In genomic region chr20:54320148-54320607, GRCh38 we compare ENCODE assay signal across 13 cellular contexts.
DNase-seq lines count a peak whose midpoint lies in the region; ATAC-seq and TF ChIP-seq lines count a peak whose summit lies in the region.
"Had no signal": no experiment of that assay in that cellular context is flagged by ENCODE, and none has a peak within 500 bp of the region (broad histone marks: within the 10 kb centered on the region; RNA-seq: fewer than 3 reads in every experiment).

No MANE protein-coding gene starts in this region.

- H3K9ac ChIP-seq in PC-3 (ENCODE audit: low read length), result no peak overlapping the region
- H3K9ac ChIP-seq in smooth muscle cell (ENCODE audit: low read depth), result no peak overlapping the region

- TF ChIP-seq CTCF in PC-3 (conservative IDR thresholded peaks at IDR 0.05; ENCODE audit: low read depth, low read length) (0 out of 2 replicates have a peak, but pooled peaks have one; percentile 21), cardiac fibroblast (IDR thresholded peaks at IDR 0.05; ENCODE audit: low read depth, low read length) (no peak), smooth muscle cell (IDR thresholded peaks at IDR 0.05; ENCODE audit: borderline replicate concordance, insufficient read depth, poor library complexity, severe bottlenecking) (no peak)

- H3K27ac ChIP-seq in PC-3 (ENCODE audit: low read length) (no peak overlapping the region), smooth muscle cell (ENCODE audit: low read depth) (peak overlapping the region; percentile 39)
- H3K27ac ChIP-seq: neutrophil, SJSA1, VCaP had no signal

- H3K79me2 ChIP-seq in PC-3 (ENCODE audit: low read length) (no peaks in the 10 kb centered on the region), smooth muscle cell (ENCODE audit: low read depth) (no peaks in the 10 kb centered on the region)

- no peaks in the 10 kb centered on the region for H3K36me3 Mint-ChIP-seq in activated CD4-positive, alpha-beta memory T cell treated with anti-CD3 and anti-CD28 coated beads for 36 hours
- no peaks in the 10 kb centered on the region for H3K36me3 Mint-ChIP-seq in activated CD4-positive, alpha-beta memory T cell treated with anti-CD3 and anti-CD28 coated beads, Interleukin-2, amount 10 ng/mL, durations not matched to agents 7 days and 5 days (ENCODE audit: low read depth)
- H3K36me3 Mint-ChIP-seq in natural killer cell treated with Interleukin-12 subunit alpha and Interleukin-12 subunit beta and Interleukin-15 and Interleukin-18, amount 100 ng/mL, for 72 hours, result no peaks in the 10 kb centered on the region

- H3K36me3 ChIP-seq in PC-3 (ENCODE audit: low read depth, low read length) (no peaks in the 10 kb centered on the region), smooth muscle cell (ENCODE audit: low read depth) (no peaks in the 10 kb centered on the region)
- H3K36me3 ChIP-seq: neutrophil, SJSA1 had no signal

- H3F3A ChIP-seq in PC-3 (ENCODE audit: low read length, unreplicated experiment) (no peaks in the 10 kb centered on the region), smooth muscle cell (ENCODE audit: low read depth) (no peaks in the 10 kb centered on the region)

- POLR2A ChIA-PET in activated CD4-positive, alpha-beta memory T cell treated with anti-CD3 and anti-CD28 coated beads for 36 hours (lab: Charles Lee), result no interaction called here
- POLR2A ChIA-PET in activated CD4-positive, alpha-beta memory T cell treated with anti-CD3 and anti-CD28 coated beads, Interleukin-2, amount 10 ng/mL, durations not matched to agents 7 days and 5 days (lab: Charles Lee), result no interaction called here
- POLR2A ChIA-PET in PC-3 (lab: Charles Lee; ENCODE audit: unreplicated experiment), result no interaction called here

- peaks cover 17% of the 10 kb centered on the region for H3K27me3 Mint-ChIP-seq in activated CD4-positive, alpha-beta memory T cell treated with anti-CD3 and anti-CD28 coated beads for 36 hours
- H3K27me3 Mint-ChIP-seq in activated CD4-positive, alpha-beta memory T cell treated with anti-CD3 and anti-CD28 coated beads, Interleukin-2, amount 10 ng/mL, durations not matched to agents 7 days and 5 days, result no peaks in the 10 kb centered on the region
- H3K27me3 Mint-ChIP-seq in natural killer cell treated with Interleukin-12 subunit alpha and Interleukin-12 subunit beta and Interleukin-15 and Interleukin-18, amount 100 ng/mL, for 72 hours, result peaks cover 24 to 54% of the 10 kb centered on the region in 2 donors

- no peaks in the 10 kb centered on the region for H4K20me1 ChIP-seq in PC-3 (ENCODE audit: low read length)
- no peaks in the 10 kb centered on the region for H4K20me1 ChIP-seq in smooth muscle cell (ENCODE audit: low read depth)

- no peak overlapping the region for H2AFZ ChIP-seq in PC-3 (ENCODE audit: low read length)
- H2AFZ ChIP-seq in smooth muscle cell (ENCODE audit: low read depth), result peak overlapping the region; percentile 52

- H3K4me3 Mint-ChIP-seq in activated CD4-positive, alpha-beta memory T cell treated with anti-CD3 and anti-CD28 coated beads for 36 hours, result no peak overlapping the region
- no peak overlapping the region for H3K4me3 Mint-ChIP-seq in activated CD4-positive, alpha-beta memory T cell treated with anti-CD3 and anti-CD28 coated beads, Interleukin-2, amount 10 ng/mL, durations not matched to agents 7 days and 5 days
- H3K4me3 Mint-ChIP-seq in natural killer cell treated with Interleukin-12 subunit alpha and Interleukin-12 subunit beta and Interleukin-15 and Interleukin-18, amount 100 ng/mL, for 72 hours, result no peak overlapping the region

- no TSS peak for BruUV-seq in PC-3 (replicated peaks; lab: Mats Ljungman, UMichigan)

- H3K27me3 ChIP-seq in PC-3 (ENCODE audit: low read length), result peaks cover 57% of the 10 kb centered on the region
- H3K27me3 ChIP-seq in smooth muscle cell (ENCODE audit: low read depth), result no peaks in the 10 kb centered on the region
- H3K27me3 ChIP-seq: neutrophil had no signal

- peaks cover 17% of the 10 kb centered on the region for H3K4me1 Mint-ChIP-seq in activated CD4-positive, alpha-beta memory T cell treated with anti-CD3 and anti-CD28 coated beads for 36 hours (ENCODE audit: low read depth)
- no peaks in the 10 kb centered on the region for H3K4me1 Mint-ChIP-seq in activated CD4-positive, alpha-beta memory T cell treated with anti-CD3 and anti-CD28 coated beads, Interleukin-2, amount 10 ng/mL, durations not matched to agents 7 days and 5 days
- H3K4me1 Mint-ChIP-seq in natural killer cell treated with Interleukin-12 subunit alpha and Interleukin-12 subunit beta and Interleukin-15 and Interleukin-18, amount 100 ng/mL, for 72 hours (ENCODE audit: low read depth in 2 of 2), result no peaks in the 10 kb centered on the region

- H3K4me2 ChIP-seq in PC-3 (ENCODE audit: low read length) (no peak overlapping the region), smooth muscle cell (peak overlapping the region; percentile 67)

- no peak for DNase-seq in activated CD4-positive, alpha-beta memory T cell treated with anti-CD3 and anti-CD28 coated beads for 36 hours
- DNase-seq in activated CD4-positive, alpha-beta memory T cell treated with anti-CD3 and anti-CD28 coated beads, Interleukin-2, amount 10 ng/mL, durations not matched to agents 7 days and 5 days, result no peak
- DNase-seq in PC-3 (no peak), cardiac fibroblast (ENCODE audit: low read depth in 2 of 2) (peak; percentile 45 to 60), smooth muscle cell (lab: John Stamatoyannopoulos, UW; ENCODE audit: unreplicated experiment) (no peak), SKM-1 (lab: John Stamatoyannopoulos, UW; ENCODE audit: unreplicated experiment) (no peak)
- no peak for DNase-seq in natural killer cell treated with Interleukin-12 subunit alpha and Interleukin-12 subunit beta and Interleukin-15 and Interleukin-18, amount 100 ng/mL, for 72 hours (ENCODE audit: low spot score)
- DNase-seq: stimulated activated naive CD4-positive, alpha-beta T cell treated with Interleukin-2 at 50 U/mL for 16 hours had no signal

- intact Hi-C loops in activated CD4-positive, alpha-beta memory T cell treated with anti-CD3 and anti-CD28 coated beads for 36 hours (cut with micrococcal nuclease), result loop anchor here (2.0 kb wide), 1 partner anchor 35 kb away; no protein-coding TSS in a partner anchor
- intact Hi-C loops in PC-3 (cut with micrococcal nuclease), result no loop called here

- no peaks in the 10 kb centered on the region for H3K4me1 ChIP-seq in PC-3 (ENCODE audit: insufficient read depth, low read length)
- H3K4me1 ChIP-seq in smooth muscle cell (ENCODE audit: low read depth), result peaks cover 4% of the 10 kb centered on the region
- H3K4me1 ChIP-seq: SJSA1 had no signal

- H3K27ac Mint-ChIP-seq in activated CD4-positive, alpha-beta memory T cell treated with anti-CD3 and anti-CD28 coated beads for 36 hours, result peak overlapping the region; percentile 19
- H3K27ac Mint-ChIP-seq in activated CD4-positive, alpha-beta memory T cell treated with anti-CD3 and anti-CD28 coated beads, Interleukin-2, amount 10 ng/mL, durations not matched to agents 7 days and 5 days, result no peak overlapping the region
- no peak overlapping the region for H3K27ac Mint-ChIP-seq in natural killer cell treated with Interleukin-12 subunit alpha and Interleukin-12 subunit beta and Interleukin-15 and Interleukin-18, amount 100 ng/mL, for 72 hours

- 14% methylated on average over 4 of the region's 4 CpGs for WGBS in smooth muscle cell (ENCODE audit: low lambda C conversion rate)

- H3K9me3 Mint-ChIP-seq in activated CD4-positive, alpha-beta memory T cell treated with anti-CD3 and anti-CD28 coated beads for 36 hours, result no peaks in the 10 kb centered on the region
- H3K9me3 Mint-ChIP-seq in activated CD4-positive, alpha-beta memory T cell treated with anti-CD3 and anti-CD28 coated beads, Interleukin-2, amount 10 ng/mL, durations not matched to agents 7 days and 5 days, result no peaks in the 10 kb centered on the region
- peaks cover 3% of the 10 kb centered on the region for H3K9me3 Mint-ChIP-seq in natural killer cell treated with Interleukin-12 subunit alpha and Interleukin-12 subunit beta and Interleukin-15 and Interleukin-18, amount 100 ng/mL, for 72 hours

- CTCF ChIA-PET in activated CD4-positive, alpha-beta memory T cell treated with anti-CD3 and anti-CD28 coated beads for 36 hours (lab: Charles Lee), result interaction anchor here (0.6 to 1.4 kb wide), 2 partner anchors 9 to 89 kb away, joined by 3 read pairs; no protein-coding TSS in a partner anchor
- CTCF ChIA-PET in activated CD4-positive, alpha-beta memory T cell treated with anti-CD3 and anti-CD28 coated beads, Interleukin-2, amount 10 ng/mL, durations not matched to agents 7 days and 5 days (lab: Charles Lee), result no interaction called here
- CTCF ChIA-PET in PC-3 (lab: Charles Lee), result no interaction called here

- no peak for ATAC-seq in PC-3
- ATAC-seq in GM19035 (IDR thresholded peaks at IDR 0.05; ENCODE audit: unreplicated experiment), result no peak
- ATAC-seq in natural killer cell treated with Interleukin-12 subunit alpha and Interleukin-12 subunit beta and Interleukin-15 and Interleukin-18, amount 100 ng/mL, for 72 hours, result no peak
- ATAC-seq: HepG2 had no signal

- H3K9me2 ChIP-seq in PC-3 (replicated peaks; ENCODE audit: low read length), result no peaks in the 10 kb centered on the region

- H3K9me3 ChIP-seq in PC-3 (ENCODE audit: low read length) (no peaks in the 10 kb centered on the region), smooth muscle cell (replicated peaks; ENCODE audit: low read depth) (no peaks in the 10 kb centered on the region)
- H3K9me3 ChIP-seq: neutrophil, SJSA1 had no signal

- H3K4me3 ChIP-seq in PC-3 (ENCODE audit: low read length) (no peak overlapping the region), cardiac fibroblast (replicated peaks in 1 of 2; ENCODE audit: low read depth in 2 of 2, low read length in 2 of 2) (no peak overlapping the region), smooth muscle cell (no peak overlapping the region)
- H3K4me3 ChIP-seq: SJSA1 had no signal

Comparison
In these comparisons a context has a peak if more than half of its experiments do, and no peak if none do; other contexts are left out.
1. DNase-seq: peak in cardiac fibroblast (2 of 2); none in activated CD4-positive, alpha-beta memory T cell treated with anti-CD3 and anti-CD28 coated beads for 36 hours (single experiment), activated CD4-positive, alpha-beta memory T cell treated with anti-CD3 and anti-CD28 coated beads, Interleukin-2, amount 10 ng/mL, durations not matched to agents 7 days and 5 days (single experiment), PC-3 (single experiment), smooth muscle cell (single experiment), natural killer cell treated with Interleukin-12 subunit alpha and Interleukin-12 subunit beta and Interleukin-15 and Interleukin-18, amount 100 ng/mL, for 72 hours (single experiment) and SKM-1 (single experiment).